In the genomic region with DNA sequence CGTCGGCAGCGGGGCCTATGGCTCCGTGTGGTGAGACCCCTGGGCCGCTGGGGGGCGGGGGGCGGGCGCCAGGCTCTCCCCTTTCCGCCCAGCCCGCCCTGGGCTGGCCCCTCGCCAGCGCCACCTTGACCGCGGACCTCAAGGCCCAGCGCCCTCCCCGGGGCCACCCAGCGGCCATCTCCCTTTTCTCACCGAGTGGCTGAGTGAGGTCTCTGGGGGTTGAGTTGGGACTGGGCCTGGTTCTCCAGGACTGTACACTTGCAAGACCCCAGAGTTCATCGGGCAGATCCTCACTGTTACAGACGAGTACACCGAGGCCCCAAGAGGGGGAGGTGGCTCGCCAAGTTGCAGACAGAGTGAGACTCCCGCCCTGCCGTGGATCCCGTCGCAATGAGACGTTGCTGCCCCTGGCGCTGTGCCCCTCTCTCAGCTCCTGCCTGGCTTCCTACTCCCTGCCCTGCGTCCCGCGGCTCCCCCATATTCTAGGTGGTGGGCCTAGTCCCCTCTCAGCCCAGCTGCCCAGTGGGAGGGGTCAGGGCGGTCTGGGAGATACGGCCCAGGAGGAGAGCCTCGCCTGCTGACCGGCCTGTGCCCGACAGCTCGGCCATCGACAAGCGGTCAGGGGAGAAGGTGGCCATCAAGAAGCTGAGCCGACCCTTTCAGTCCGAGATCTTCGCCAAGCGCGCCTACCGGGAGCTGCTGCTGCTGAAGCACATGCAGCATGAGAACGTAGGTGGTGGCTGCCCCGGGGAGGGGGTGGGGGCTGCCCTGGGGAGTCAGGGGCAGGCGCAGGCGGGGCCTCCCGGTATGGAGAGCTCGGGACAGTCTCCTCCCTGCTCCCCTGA, we compare ENCODE assay signal across 1 cellular context.
TF ChIP-seq lines count a peak whose summit lies in the region.

No MANE protein-coding gene starts in this region.

TF ChIP-seq in GM12878, 131 proteins besides CTCF, POLR2A, EP300 and RAD21 (continued from another document and continues in another):
- TF ChIP-seq PRDM15 (CRISPR knock-in tag; IDR thresholded peaks at IDR 0.05) (no peak), ZNF622 (IDR thresholded peaks at IDR 0.05) (no peak), LARP7 (IDR thresholded peaks at IDR 0.05) (peak; percentile 38; the same call in 1 of the 2 replicates), YY1 (IDR thresholded peaks at IDR 0.05; ENCODE audit: low read depth, low read length) (0 out of 2 replicates have a peak, but pooled peaks have one; percentile 59), RBBP5 (conservative IDR thresholded peaks at IDR 0.05) (no peak), MYC (IDR thresholded peaks at IDR 0.05; ENCODE audit: insufficient read depth, insufficient read length, insufficient replicate concordance, low read length, severe bottlenecking) (no peak), ZNF217 (IDR thresholded peaks at IDR 0.05) (no peak), CREB1 (IDR thresholded peaks at IDR 0.05; ENCODE audit: low read depth) (no peak), MAX (IDR thresholded peaks at IDR 0.05; ENCODE audit: low read depth, low read length) (peak; percentile 73; the same call in 1 of the 2 replicates), MEF2B (IDR thresholded peaks at IDR 0.05; ENCODE audit: partially characterized antibody, poor library complexity, severe bottlenecking) (peak; percentile 30), HDGF (IDR thresholded peaks at IDR 0.05) (peak; percentile 34; the same call in 1 of the 2 replicates), CHD1 (IDR thresholded peaks at IDR 0.05; ENCODE audit: low read depth, low read length) (peak; percentile 70; the same call in 1 of the 2 replicates), CUX1 (IDR thresholded peaks at IDR 0.05; ENCODE audit: insufficient replicate concordance, low read depth, low read length) (no peak), MLLT1 (IDR thresholded peaks at IDR 0.05) (peak; percentile 82), SMAD1 (IDR thresholded peaks at IDR 0.05; ENCODE audit: low read depth, partially characterized antibody) (peak; percentile 17), ZBTB4 (CRISPR knock-in tag; IDR thresholded peaks at IDR 0.05) (0 out of 2 replicates have a peak, but pooled peaks have one; percentile 42), SUPT20H (IDR thresholded peaks at IDR 0.05; ENCODE audit: borderline replicate concordance, control insufficient read depth, low read depth, low read length) (no peak)
- TF ChIP-seq, protein P1, sequence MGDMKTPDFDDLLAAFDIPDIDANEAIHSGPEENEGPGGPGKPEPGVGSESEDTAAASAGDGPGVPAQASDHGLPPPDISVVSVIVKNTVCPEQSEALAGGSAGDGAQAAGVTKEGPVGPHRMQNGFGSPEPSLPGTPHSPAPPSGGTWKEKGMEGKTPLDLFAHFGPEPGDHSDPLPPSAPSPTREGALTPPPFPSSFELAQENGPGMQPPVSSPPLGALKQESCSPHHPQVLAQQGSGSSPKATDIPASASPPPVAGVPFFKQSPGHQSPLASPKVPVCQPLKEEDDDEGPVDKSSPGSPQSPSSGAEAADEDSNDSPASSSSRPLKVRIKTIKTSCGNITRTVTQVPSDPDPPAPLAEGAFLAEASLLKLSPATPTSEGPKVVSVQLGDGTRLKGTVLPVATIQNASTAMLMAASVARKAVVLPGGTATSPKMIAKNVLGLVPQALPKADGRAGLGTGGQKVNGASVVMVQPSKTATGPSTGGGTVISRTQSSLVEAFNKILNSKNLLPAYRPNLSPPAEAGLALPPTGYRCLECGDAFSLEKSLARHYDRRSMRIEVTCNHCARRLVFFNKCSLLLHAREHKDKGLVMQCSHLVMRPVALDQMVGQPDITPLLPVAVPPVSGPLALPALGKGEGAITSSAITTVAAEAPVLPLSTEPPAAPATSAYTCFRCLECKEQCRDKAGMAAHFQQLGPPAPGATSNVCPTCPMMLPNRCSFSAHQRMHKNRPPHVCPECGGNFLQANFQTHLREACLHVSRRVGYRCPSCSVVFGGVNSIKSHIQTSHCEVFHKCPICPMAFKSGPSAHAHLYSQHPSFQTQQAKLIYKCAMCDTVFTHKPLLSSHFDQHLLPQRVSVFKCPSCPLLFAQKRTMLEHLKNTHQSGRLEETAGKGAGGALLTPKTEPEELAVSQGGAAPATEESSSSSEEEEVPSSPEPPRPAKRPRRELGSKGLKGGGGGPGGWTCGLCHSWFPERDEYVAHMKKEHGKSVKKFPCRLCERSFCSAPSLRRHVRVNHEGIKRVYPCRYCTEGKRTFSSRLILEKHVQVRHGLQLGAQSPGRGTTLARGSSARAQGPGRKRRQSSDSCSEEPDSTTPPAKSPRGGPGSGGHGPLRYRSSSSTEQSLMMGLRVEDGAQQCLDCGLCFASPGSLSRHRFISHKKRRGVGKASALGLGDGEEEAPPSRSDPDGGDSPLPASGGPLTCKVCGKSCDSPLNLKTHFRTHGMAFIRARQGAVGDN (IDR thresholded peaks at IDR 0.05): peak; percentile 75
- TF ChIP-seq, protein P2, sequence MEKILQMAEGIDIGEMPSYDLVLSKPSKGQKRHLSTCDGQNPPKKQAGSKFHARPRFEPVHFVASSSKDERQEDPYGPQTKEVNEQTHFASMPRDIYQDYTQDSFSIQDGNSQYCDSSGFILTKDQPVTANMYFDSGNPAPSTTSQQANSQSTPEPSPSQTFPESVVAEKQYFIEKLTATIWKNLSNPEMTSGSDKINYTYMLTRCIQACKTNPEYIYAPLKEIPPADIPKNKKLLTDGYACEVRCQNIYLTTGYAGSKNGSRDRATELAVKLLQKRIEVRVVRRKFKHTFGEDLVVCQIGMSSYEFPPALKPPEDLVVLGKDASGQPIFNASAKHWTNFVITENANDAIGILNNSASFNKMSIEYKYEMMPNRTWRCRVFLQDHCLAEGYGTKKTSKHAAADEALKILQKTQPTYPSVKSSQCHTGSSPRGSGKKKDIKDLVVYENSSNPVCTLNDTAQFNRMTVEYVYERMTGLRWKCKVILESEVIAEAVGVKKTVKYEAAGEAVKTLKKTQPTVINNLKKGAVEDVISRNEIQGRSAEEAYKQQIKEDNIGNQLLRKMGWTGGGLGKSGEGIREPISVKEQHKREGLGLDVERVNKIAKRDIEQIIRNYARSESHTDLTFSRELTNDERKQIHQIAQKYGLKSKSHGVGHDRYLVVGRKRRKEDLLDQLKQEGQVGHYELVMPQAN (conservative IDR thresholded peaks at IDR 0.05): 0 out of 2 replicates have a peak, but pooled peaks have one; percentile 11
- TF ChIP-seq, protein P3, sequence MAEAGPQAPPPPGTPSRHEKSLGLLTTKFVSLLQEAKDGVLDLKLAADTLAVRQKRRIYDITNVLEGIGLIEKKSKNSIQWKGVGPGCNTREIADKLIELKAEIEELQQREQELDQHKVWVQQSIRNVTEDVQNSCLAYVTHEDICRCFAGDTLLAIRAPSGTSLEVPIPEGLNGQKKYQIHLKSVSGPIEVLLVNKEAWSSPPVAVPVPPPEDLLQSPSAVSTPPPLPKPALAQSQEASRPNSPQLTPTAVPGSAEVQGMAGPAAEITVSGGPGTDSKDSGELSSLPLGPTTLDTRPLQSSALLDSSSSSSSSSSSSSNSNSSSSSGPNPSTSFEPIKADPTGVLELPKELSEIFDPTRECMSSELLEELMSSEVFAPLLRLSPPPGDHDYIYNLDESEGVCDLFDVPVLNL (IDR thresholded peaks at IDR 0.05; ENCODE audit: low read depth, low read length): no peak
